ENCODE assay signal across 11 cellular contexts in genomic region chr4:54547299-54548097, GRCh38.
DNase-seq lines count a peak whose midpoint lies in the region; ATAC-seq lines count a peak whose summit lies in the region.
"Had no signal": no experiment of that assay in that cellular context is flagged by ENCODE, and none has a peak within 500 bp of the region (broad histone marks: within the 10 kb centered on the region; RNA-seq: fewer than 3 reads in every experiment).

No MANE protein-coding gene starts in this region.

- no peaks in the 10 kb centered on the region for H3K36me3 Mint-ChIP-seq in effector memory CD8-positive, alpha-beta T cell (ENCODE audit: insufficient read depth)
- no peaks in the 10 kb centered on the region for H3K36me3 Mint-ChIP-seq in immature natural killer cell

- DNase-seq in effector memory CD8-positive, alpha-beta T cell: no peak
- DNase-seq in NCI-H2171 treated with DMSO at 0.1 percent for 48 hours (lab: John Stamatoyannopoulos, UW): no peak
- no peak for DNase-seq in left ventricle myocardium superior
- no peak for DNase-seq in cardiac septum (ENCODE audit: low spot score)
- DNase-seq in immature natural killer cell: no peak
- DNase-seq: DND-41; stimulated activated CD4-positive, alpha-beta T cell treated with anti-CD3 and anti-CD28 coated beads, Interleukin-4, amount 100 ng/mL, for 24 hours had no signal

- peaks cover 0 to 2% of the 10 kb centered on the region in 2 donors for H3K9me3 Mint-ChIP-seq in effector memory CD8-positive, alpha-beta T cell
- no peaks in the 10 kb centered on the region for H3K9me3 Mint-ChIP-seq in immature natural killer cell

- H3K4me1 Mint-ChIP-seq in effector memory CD8-positive, alpha-beta T cell (ENCODE audit: low read depth in 2 of 2): peaks cover 0 to 2% of the 10 kb centered on the region in 2 donors
- no peaks in the 10 kb centered on the region for H3K4me1 Mint-ChIP-seq in immature natural killer cell
- H3K4me1 Mint-ChIP-seq: central memory CD8-positive, alpha-beta T cell had no signal

- intact Hi-C loops in left ventricle myocardium superior (cut with micrococcal nuclease) (no loop called here), cardiac septum (cut with DNase I) (loop anchor here (10.0 kb wide), 1 partner anchor 407 kb away; no protein-coding TSS in a partner anchor)

- H3K27me3 Mint-ChIP-seq in effector memory CD8-positive, alpha-beta T cell: no peaks in the 10 kb centered on the region
- H3K27me3 Mint-ChIP-seq in immature natural killer cell (ENCODE audit: low read depth in 3 of 3): peaks cover under 1 to 2% (median 2%) of the 10 kb centered on the region in 3 donors
- H3K27me3 Mint-ChIP-seq: central memory CD8-positive, alpha-beta T cell had no signal

- ATAC-seq in GM18499 (IDR thresholded peaks at IDR 0.05; ENCODE audit: insufficient read depth, unreplicated experiment): peak; percentile 70
- peak; percentile 71 for ATAC-seq in GM21423 (IDR thresholded peaks at IDR 0.05; ENCODE audit: unreplicated experiment)
- peak; percentile 72 for ATAC-seq in HG03575 (IDR thresholded peaks at IDR 0.05; ENCODE audit: extremely low read depth, insufficient number of reproducible peaks, low FRiP score, unreplicated experiment)
- peak; percentile 8 for ATAC-seq in effector memory CD8-positive, alpha-beta T cell (replicated peaks)
- no peak for ATAC-seq in left ventricle myocardium superior

- H3K4me3 Mint-ChIP-seq in effector memory CD8-positive, alpha-beta T cell: no peak overlapping the region
- no peak overlapping the region for H3K4me3 Mint-ChIP-seq in immature natural killer cell
- H3K4me3 Mint-ChIP-seq: central memory CD8-positive, alpha-beta T cell had no signal

- no peak overlapping the region for H3K27ac Mint-ChIP-seq in effector memory CD8-positive, alpha-beta T cell
- no peak overlapping the region for H3K27ac Mint-ChIP-seq in immature natural killer cell
